Comparison of ENCODE assay signal across 21 cellular contexts in the genomic region with DNA sequence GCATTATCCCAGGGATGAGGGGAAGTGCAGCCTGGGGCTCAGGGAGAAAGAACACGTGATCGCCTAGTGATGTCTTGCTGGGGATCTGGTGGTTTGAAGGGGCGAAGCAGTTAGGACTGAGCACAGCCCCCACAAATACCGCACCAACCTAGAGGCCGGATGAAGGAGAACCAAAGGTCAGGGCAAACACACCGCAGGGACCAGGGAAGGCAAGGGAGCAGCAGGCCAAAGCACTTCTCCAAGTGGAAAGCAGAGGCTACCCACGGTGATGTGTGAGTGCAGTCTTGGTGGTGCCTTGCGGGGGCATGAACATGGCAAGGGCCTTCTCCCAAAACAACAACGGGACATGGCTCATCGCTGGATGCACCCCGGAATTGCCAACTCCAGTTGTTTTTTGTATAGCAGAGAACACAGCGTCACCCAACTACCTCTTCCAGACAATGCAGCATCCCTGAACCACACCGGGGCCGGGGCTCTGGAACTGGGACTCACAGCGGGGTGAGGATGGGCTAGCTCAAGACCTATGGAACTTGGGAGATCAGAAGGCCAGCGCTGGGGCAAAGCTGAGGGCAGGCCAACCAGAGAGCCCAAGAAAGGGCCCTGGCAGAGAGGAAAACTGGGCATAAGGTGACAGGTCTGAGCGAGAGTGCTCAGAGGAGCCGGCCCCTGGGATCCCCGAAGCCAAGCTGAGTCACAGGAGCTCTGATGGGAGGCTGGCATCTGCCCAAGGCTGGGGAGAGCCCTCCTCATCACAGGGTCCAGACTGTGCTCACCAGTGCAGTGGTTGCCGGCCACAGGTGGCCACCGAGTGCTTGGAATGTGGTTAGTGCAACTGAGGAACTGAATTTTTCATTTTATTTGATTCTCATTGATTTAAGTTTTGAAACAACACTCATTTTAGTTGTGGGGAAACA. TPM values are rescaled to one million over a fixed set of nuclear protein-coding genes. Genes with fewer than 3 reads are reported as not detected.
DNase-seq lines count a peak whose midpoint lies in the region; ATAC-seq lines count a peak whose summit lies in the region.
"Had no signal": no experiment of that assay in that cellular context is flagged by ENCODE, and none has a peak within 500 bp of the region (broad histone marks: within the 10 kb centered on the region; RNA-seq: fewer than 3 reads in every experiment).

No MANE protein-coding gene starts in this region.

- ATAC-seq in left ventricle myocardium superior = peak; percentile 57
- ATAC-seq: stimulated activated naive CD8-positive, alpha-beta T cell treated with anti-CD3 and anti-CD28 coated beads, Interleukin-15, amount 100 ng/mL, for 72 hours; T-helper 17 cell; upper lobe of right lung had no signal

- DNase-seq in ACHN (peak; percentile 70), LHCN-M2 (ENCODE audit: low read depth) (peak; percentile 75), astrocyte of the hippocampus (ENCODE audit: low read depth, low spot score) (peak; percentile 84), left ventricle myocardium superior (peak; percentile 69), COLO829 (ENCODE audit: low spot score) (no peak), COR-L47 (lab: John Stamatoyannopoulos, UW) (no peak), NCI-H524 treated with DMSO at 0.1 percent for 48 hours (lab: John Stamatoyannopoulos, UW) (no peak)
- no peak for DNase-seq in stimulated activated naive CD4-positive, alpha-beta T cell treated with Interleukin-2 at 50 U/mL for 16 hours (lab: John Stamatoyannopoulos, UW)
- DNase-seq: activated CD4-positive, CD25-positive, alpha-beta regulatory T cell; activated CD8-positive, alpha-beta memory T cell treated with anti-CD3 and anti-CD28 coated beads for 24 hours; cerebellar nuclear complex; DMS53; effector memory CD4-positive, alpha-beta T cell; NCI-H2029; NCI-H446; SHP77 treated with DMSO at 0.1 percent for 48 hours; stimulated activated naive CD8-positive, alpha-beta T cell treated with anti-CD3 and anti-CD28 coated beads, Interleukin-15, amount 100 ng/mL, for 72 hours; T-helper 17 cell; upper lobe of right lung had no signal

- in situ Hi-C loops in ACHN (cut with HindIII; ENCODE audit: low pct_ligation_motif_present, low pct_unique_long_range_greater_than_20kb, low sequenced_read_pairs) = no loop called here

- intact Hi-C loops in left ventricle myocardium superior (cut with micrococcal nuclease) = no loop called here

RNA-seq across cellular contexts. Expression of gene GALNT16, which starts 11.1 kb away (rescaled TPM):
- 5.1 and 5.6 TPM in 2 replicates for total RNA-seq in LHCN-M2 (2014; rRNA removed)
- 3.6 TPM for polyA plus RNA-seq in LHCN-M2 (2012)
- 101 TPM for total RNA-seq in left ventricle myocardium superior
- polyA plus RNA-seq: CD14-positive monocyte, keratinocyte had no signal

Comparison
In these comparisons a context has a peak if more than half of its experiments do, and no peak if none do; other contexts are left out.
1. DNase-seq: peak in ACHN (single experiment), LHCN-M2 (single experiment), astrocyte of the hippocampus (single experiment) and left ventricle myocardium superior (single experiment); none in COLO829 (single experiment), COR-L47 (single experiment), NCI-H524 treated with DMSO at 0.1 percent for 48 hours (single experiment) and stimulated activated naive CD4-positive, alpha-beta T cell treated with Interleukin-2 at 50 U/mL for 16 hours (single experiment).
2. RNA of gene GALNT16, which starts 11.1 kb away (total RNA-seq): 101 TPM in left ventricle myocardium superior (single experiment); 5.1 to 5.6 TPM in LHCN-M2; every median in the first group is over 10 times any median in the second.